Comparison of ENCODE assay signal across 8 cellular contexts in genomic region chr20:34516038-34516873, GRCh38. TPM values are rescaled to one million over a fixed set of nuclear protein-coding genes. Genes with fewer than 3 reads are reported as not detected.
DNase-seq lines count a peak whose midpoint lies in the region; ATAC-seq and TF ChIP-seq lines count a peak whose summit lies in the region.

Gene DYNLRB1, plus strand, starts transcription at chr20:34516422. Its CDS starts 37 bp downstream, at chr20:34516459.

- no peaks in the 10 kb centered on the region for H3K9me3 ChIP-seq in left lung

- H3K36me3 Mint-ChIP-seq in dendritic cell treated with granulocyte-macrophage colony-stimulating factor and Interleukin-4, amounts not matched to agents 40 ng/mL and 50 ng/mL, for 4 days (ENCODE audit: low read depth) = peaks cover 59% of the 10 kb centered on the region

- peaks cover 38% of the 10 kb centered on the region for H3K4me1 Mint-ChIP-seq in dendritic cell treated with granulocyte-macrophage colony-stimulating factor and Interleukin-4, amounts not matched to agents 40 ng/mL and 50 ng/mL, for 4 days (ENCODE audit: low read depth)

- H3K27ac Mint-ChIP-seq in dendritic cell treated with granulocyte-macrophage colony-stimulating factor and Interleukin-4, amounts not matched to agents 40 ng/mL and 50 ng/mL, for 4 days = peak within 1 kb of the TSS; percentile 94

- TF ChIP-seq CTCF in C4-2B (conservative IDR thresholded peaks at IDR 0.05) = no peak
- no peak for TF ChIP-seq CTCF in left lung (IDR thresholded peaks at IDR 0.05)

- peaks cover 0 to 33% of the 10 kb centered on the region in 2 donors for H3K36me3 ChIP-seq in left lung

- no peaks in the 10 kb centered on the region for H3K9me3 Mint-ChIP-seq in dendritic cell treated with granulocyte-macrophage colony-stimulating factor and Interleukin-4, amounts not matched to agents 40 ng/mL and 50 ng/mL, for 4 days

- no peaks in the 10 kb centered on the region for H3K27me3 ChIP-seq in left lung

- peaks cover 15 to 45% of the 10 kb centered on the region in 2 donors for H3K4me1 ChIP-seq in left lung

- H3K27me3 Mint-ChIP-seq in dendritic cell treated with granulocyte-macrophage colony-stimulating factor and Interleukin-4, amounts not matched to agents 40 ng/mL and 50 ng/mL, for 4 days = no peaks in the 10 kb centered on the region

- DNase-seq in NCI-H774 (lab: John Stamatoyannopoulos, UW) = peak; percentile 95
- DNase-seq in activated CD4-positive, alpha-beta T cell treated with anti-CD3 and anti-CD28 coated beads, Interleukin-2, amount 50 U/mL, for 4 hours = peak; percentile 93 to 94
- DNase-seq in left lung = peak; percentile 94 to 98
- DNase-seq in stimulated activated CD4-positive, alpha-beta T cell treated with anti-CD3 and anti-CD28 coated beads, Interleukin-2, amount 100 ng/mL, for 4 hours (ENCODE audit: low read depth) = peak; percentile 94

- peak; percentile 70 for ATAC-seq in GM19372 (IDR thresholded peaks at IDR 0.05; ENCODE audit: low read depth, unreplicated experiment)
- peak; percentile 56 for ATAC-seq in HG03565 (IDR thresholded peaks at IDR 0.05; ENCODE audit: unreplicated experiment)
- peak; percentile 94 for ATAC-seq in left lung

- peak within 1 kb of the TSS; percentile 92 for H3K4me3 Mint-ChIP-seq in dendritic cell treated with granulocyte-macrophage colony-stimulating factor and Interleukin-4, amounts not matched to agents 40 ng/mL and 50 ng/mL, for 4 days

- peak within 1 kb of the TSS; percentile 82 to 93 for H3K4me3 ChIP-seq in left lung

- peak within 1 kb of the TSS; percentile 88 for H3K27ac ChIP-seq in C4-2B
- peak within 1 kb of the TSS; percentile 94 to 98 for H3K27ac ChIP-seq in left lung

- intact Hi-C loops in dendritic cell treated with granulocyte-macrophage colony-stimulating factor and Interleukin-4, amounts not matched to agents 40 ng/mL and 50 ng/mL, for 4 days (cut with micrococcal nuclease) = loop anchor here (5.0 kb wide), 1 partner anchor 204 kb away; no protein-coding TSS in a partner anchor
- intact Hi-C loops in left lung (cut with DNase I) = no loop called here

RNA-seq across cellular contexts. Expression of gene DYNLRB1, which starts in this region (rescaled TPM):
- 100 to 1,000 TPM; 110 to 133 TPM for total RNA-seq in left lung

Comparison
In these comparisons a context has a peak if more than half of its experiments do, and no peak if none do; other contexts are left out.
1. Peak in every context shown above with its lines: DNase-seq, ATAC-seq, H3K4me3 ChIP-seq and H3K27ac ChIP-seq.